In genomic region chr4:2419814-2420213, GRCh38 we compare ENCODE assay signal across 12 cellular contexts. TPM values are rescaled to one million over a fixed set of nuclear protein-coding genes. Genes with fewer than 3 reads are reported as not detected.
A peak's percentile ranks its signal among the peaks of the same experiment; 100 is the strongest.
DNase-seq lines count a peak whose midpoint lies in the region; ATAC-seq and TF ChIP-seq lines count a peak whose summit lies in the region.
"Had no signal": no experiment of that assay in that cellular context is flagged by ENCODE, and none has a peak within 500 bp of the region (broad histone marks: within the 10 kb centered on the region; RNA-seq: fewer than 3 reads in every experiment).

No MANE protein-coding gene starts in this region.

- no peaks in the 10 kb centered on the region for H3K36me3 Mint-ChIP-seq in activated naive CD4-positive, alpha-beta T cell treated with anti-CD3 and anti-CD28 coated beads, Interleukin-2, amount 50 U/mL, for 24 hours
- H3K36me3 Mint-ChIP-seq in glutamatergic neuron (ENCODE audit: unreplicated experiment), result peaks cover 6% of the 10 kb centered on the region
- H3K36me3 Mint-ChIP-seq in stimulated activated naive B cell treated with anti-CD40 and anti-IgM and Interleukin-4, amounts not matched to agents 10 μg/mL and 1 μg/mL and 100 μg/mL, for 72 hours, result no peaks in the 10 kb centered on the region

- TF ChIP-seq CTCF in glutamatergic neuron (IDR thresholded peaks at IDR 0.05; ENCODE audit: partially characterized antibody, unreplicated experiment), result no peak

- peak overlapping the region; percentile 98 for H3K4me3 Mint-ChIP-seq in activated naive CD4-positive, alpha-beta T cell treated with anti-CD3 and anti-CD28 coated beads, Interleukin-2, amount 50 U/mL, for 24 hours
- peak overlapping the region; percentile 85 for H3K4me3 Mint-ChIP-seq in glutamatergic neuron (ENCODE audit: unreplicated experiment)
- peak overlapping the region; percentile 0 to 12 for H3K4me3 Mint-ChIP-seq in stimulated activated naive B cell treated with anti-CD40 and anti-IgM and Interleukin-4, amounts not matched to agents 10 μg/mL and 1 μg/mL and 100 μg/mL, for 72 hours

- peaks cover 12% of the 10 kb centered on the region for H3K27me3 Mint-ChIP-seq in activated naive CD4-positive, alpha-beta T cell treated with anti-CD3 and anti-CD28 coated beads, Interleukin-2, amount 50 U/mL, for 24 hours
- peaks cover 32% of the 10 kb centered on the region for H3K27me3 Mint-ChIP-seq in glutamatergic neuron (ENCODE audit: unreplicated experiment)
- peaks cover 56% of the 10 kb centered on the region in 2 donors for H3K27me3 Mint-ChIP-seq in stimulated activated naive B cell treated with anti-CD40 and anti-IgM and Interleukin-4, amounts not matched to agents 10 μg/mL and 1 μg/mL and 100 μg/mL, for 72 hours

- ATAC-seq in stimulated activated naive B cell treated with anti-CD40 and anti-IgM and Interleukin-4, amounts not matched to agents 10 μg/mL and 1 μg/mL and 100 μg/mL, for 72 hours (replicated peaks), result no peak

- H3K9me3 Mint-ChIP-seq in activated naive CD4-positive, alpha-beta T cell treated with anti-CD3 and anti-CD28 coated beads, Interleukin-2, amount 50 U/mL, for 24 hours, result no peaks in the 10 kb centered on the region
- peaks cover 17% of the 10 kb centered on the region for H3K9me3 Mint-ChIP-seq in glutamatergic neuron (ENCODE audit: unreplicated experiment)
- no peaks in the 10 kb centered on the region for H3K9me3 Mint-ChIP-seq in stimulated activated naive B cell treated with anti-CD40 and anti-IgM and Interleukin-4, amounts not matched to agents 10 μg/mL and 1 μg/mL and 100 μg/mL, for 72 hours

- H3K27ac Mint-ChIP-seq in activated naive CD4-positive, alpha-beta T cell treated with anti-CD3 and anti-CD28 coated beads, Interleukin-2, amount 50 U/mL, for 24 hours, result peak overlapping the region; percentile 38
- no peak overlapping the region for H3K27ac Mint-ChIP-seq in glutamatergic neuron (ENCODE audit: unreplicated experiment)
- peak overlapping the region; percentile 34 for H3K27ac Mint-ChIP-seq in stimulated activated naive B cell treated with anti-CD40 and anti-IgM and Interleukin-4, amounts not matched to agents 10 μg/mL and 1 μg/mL and 100 μg/mL, for 72 hours

- DNase-seq in activated naive CD4-positive, alpha-beta T cell (lab: John Stamatoyannopoulos, UW), result no peak
- DNase-seq in OCI-M1 (lab: John Stamatoyannopoulos, UW) (peak; percentile 57), glutamatergic neuron (no peak), SIG-M5 treated with dmso at 0.1 percent for 504 hours (lab: John Stamatoyannopoulos, UW; ENCODE audit: unreplicated experiment) (no peak), ecto neural progenitor cell (ENCODE audit: low spot score) (no peak), Kasumi-1 (lab: John Stamatoyannopoulos, UW) (no peak)
- DNase-seq in stimulated activated naive B cell treated with anti-CD40 and anti-IgM and Interleukin-4, amounts not matched to agents 10 μg/mL and 1 μg/mL and 100 μg/mL, for 72 hours, result no peak
- DNase-seq: activated CD4-positive, CD25-positive, alpha-beta regulatory T cell treated with anti-CD3 and anti-CD28 coated beads, Interleukin-2, amount 50 U/mL, for 72 hours; DND-41; KG1; NCI-H2029 treated with DMSO at 0.1 percent for 48 hours had no signal

- peaks cover 24% of the 10 kb centered on the region for H3K4me1 Mint-ChIP-seq in activated naive CD4-positive, alpha-beta T cell treated with anti-CD3 and anti-CD28 coated beads, Interleukin-2, amount 50 U/mL, for 24 hours
- peaks cover 7% of the 10 kb centered on the region for H3K4me1 Mint-ChIP-seq in glutamatergic neuron (ENCODE audit: low read depth, unreplicated experiment)
- H3K4me1 Mint-ChIP-seq in stimulated activated naive B cell treated with anti-CD40 and anti-IgM and Interleukin-4, amounts not matched to agents 10 μg/mL and 1 μg/mL and 100 μg/mL, for 72 hours, result peaks cover 23 to 33% of the 10 kb centered on the region in 2 donors

RNA-seq across cellular contexts. Expression of gene CFAP99, which starts 1.1 kb away (rescaled TPM):
- not detected for total RNA-seq in glutamatergic neuron (ENCODE audit: unreplicated experiment)

RNA-seq across cellular contexts. Expression of gene ZFYVE28, which starts 1.4 kb away (rescaled TPM):
- total RNA-seq in glutamatergic neuron (ENCODE audit: unreplicated experiment), result 4.8 TPM

RNA-seq across cellular contexts. Expression of gene RNF4, which starts 49.1 kb away (rescaled TPM):
- total RNA-seq in glutamatergic neuron (ENCODE audit: unreplicated experiment), result 73.6 TPM

Comparison
In these comparisons a context has a peak if more than half of its experiments do, and no peak if none do; other contexts are left out.
1. H3K4me3 Mint-ChIP-seq: peak in every context shown above with its lines; median percentile 98 in activated naive CD4-positive, alpha-beta T cell treated with anti-CD3 and anti-CD28 coated beads, Interleukin-2, amount 50 U/mL, for 24 hours; 85 in glutamatergic neuron; 6 in stimulated activated naive B cell treated with anti-CD40 and anti-IgM and Interleukin-4, amounts not matched to agents 10 μg/mL and 1 μg/mL and 100 μg/mL, for 72 hours.